9 cellular contexts compared by ENCODE assay signal in genomic region chr5:141199359-141200235, GRCh38. TPM values are rescaled to one million over a fixed set of nuclear protein-coding genes. Genes with fewer than 3 reads are reported as not detected.
DNase-seq lines count a peak whose midpoint lies in the region; ATAC-seq, FAIRE-seq and TF ChIP-seq lines count a peak whose summit lies in the region.
"Had no signal": no experiment of that assay in that cellular context is flagged by ENCODE, and none has a peak within 500 bp of the region (broad histone marks: within the 10 kb centered on the region; RNA-seq: fewer than 3 reads in every experiment).

Gene PCDHB11 (plus strand): TSS chr5:141199627. CDS start chr5:141199775, 148 bp downstream.

- H3K4me3 ChIP-seq in rectal smooth muscle tissue (ENCODE audit: low read length), result peak within 1 kb of the TSS; percentile 29

- no peaks in the 10 kb centered on the region for H3K4me1 ChIP-seq in rectal smooth muscle tissue (ENCODE audit: control insufficient read depth, insufficient read depth, low read length)

- ATAC-seq in HG03159 (IDR thresholded peaks at IDR 0.05; ENCODE audit: unreplicated experiment), result no peak

- H3K27me3 Mint-ChIP-seq in brain, result peaks cover 3% of the 10 kb centered on the region

- no peak for TF ChIP-seq POLR2A in H54 (IDR thresholded peaks at IDR 0.05; ENCODE audit: low read depth, low read length)

- H3K36me3 ChIP-seq in rectal smooth muscle tissue (ENCODE audit: control insufficient read depth, insufficient read depth, low read length), result no peaks in the 10 kb centered on the region

- peak in 1 of 2 experiments; percentile 20 for TF ChIP-seq CTCF in brain (conservative IDR thresholded peaks at IDR 0.05)

- H3K27ac ChIP-seq in rectal smooth muscle tissue (ENCODE audit: low read depth, low read length), result no peak within 1 kb of the TSS
- H3K27ac ChIP-seq: HL-60 had no signal

- peaks cover 65 to 91% (median 88%) of the 10 kb centered on the region in 5 experiments for H3K9me3 Mint-ChIP-seq in brain

- peak within 1 kb of the TSS; percentile 35 to 77 (median 67) for H3K4me3 Mint-ChIP-seq in brain
- H3K4me3 Mint-ChIP-seq: central memory CD8-positive, alpha-beta T cell had no signal

- peak; percentile 91 for FAIRE-seq in H54 (lab: Jason Lieb, UNC)

- peak; percentile 34 for DNase-seq in H54 (ENCODE audit: insufficient read length, low spot score)
- peak; percentile 26 for DNase-seq in NCI-H2081 treated with DMSO at 0.1 percent for 48 hours (lab: John Stamatoyannopoulos, UW)
- no peak for DNase-seq in posterior vena cava (ENCODE audit: low spot score)
- DNase-seq in NCI-H2107 treated with DMSO at 0.1 percent for 48 hours (lab: John Stamatoyannopoulos, UW; ENCODE audit: unreplicated experiment), result no peak

- no peaks in the 10 kb centered on the region for H3K27me3 ChIP-seq in rectal smooth muscle tissue (ENCODE audit: control insufficient read depth, insufficient read depth, low read length)

- peak within 1 kb of the TSS in 3 of 5 experiments; percentile 54 to 74 (median 71) for H3K27ac Mint-ChIP-seq in brain

- H3K36me3 Mint-ChIP-seq in brain, result peaks cover 93% of the 10 kb centered on the region

- no peak within 1 kb of the TSS for H3K9ac ChIP-seq in rectal smooth muscle tissue (ENCODE audit: low read length)

- intact Hi-C loops in posterior vena cava (cut with DNase I), result no loop called here

- H3K4me1 Mint-ChIP-seq in brain, result no peaks in the 10 kb centered on the region
- H3K4me1 Mint-ChIP-seq: central memory CD8-positive, alpha-beta T cell had no signal

RNA-seq across cellular contexts. Expression of gene PCDHB11, which starts in this region (rescaled TPM):
- 0.31 TPM for polyA plus RNA-seq in brain (ENCODE audit: insufficient read depth, low read depth, low replicate concordance)
- 1 to 10 TPM; 3.6 to 4.0 TPM for total RNA-seq in posterior vena cava

Comparison
In these comparisons a context has a peak if more than half of its experiments do, and no peak if none do; other contexts are left out.
1. DNase-seq: peak in H54 (single experiment) and NCI-H2081 treated with DMSO at 0.1 percent for 48 hours (single experiment); none in posterior vena cava (single experiment) and NCI-H2107 treated with DMSO at 0.1 percent for 48 hours (single experiment).